Comparison of ENCODE assay signal across 16 cellular contexts in the genomic region with DNA sequence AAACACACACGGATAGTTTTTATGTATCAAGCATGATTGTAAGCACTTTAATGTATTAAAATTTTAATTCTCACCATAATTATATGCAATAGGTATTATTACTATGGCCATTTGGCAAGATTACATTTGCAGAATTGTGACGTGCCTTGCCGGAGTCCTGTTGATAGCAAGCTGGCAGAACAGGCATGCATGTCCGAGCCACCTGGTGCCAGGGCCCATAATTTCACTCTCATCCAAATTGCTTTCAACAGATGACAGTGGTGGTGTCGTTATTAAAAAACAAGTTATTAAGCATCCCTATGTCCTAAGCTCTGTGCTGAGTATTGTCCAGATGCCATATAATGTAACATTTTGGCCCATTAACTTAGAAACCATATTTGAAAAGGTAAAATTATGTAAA.
"Had no signal": no experiment of that assay in that cellular context is flagged by ENCODE, and none has a peak within 500 bp of the region (broad histone marks: within the 10 kb centered on the region; RNA-seq: fewer than 3 reads in every experiment).

No MANE protein-coding gene starts in this region.

- DNase-seq: cerebellar nuclear complex; effector CD4-positive, alpha-beta T cell; endodermal cell; immature natural killer cell; mucosa of descending colon; naive thymus-derived CD8-positive, alpha-beta T cell; posterior cingulate gyrus; right lobe of liver; stimulated activated CD4-positive, alpha-beta T cell treated with anti-CD3 and anti-CD28 coated beads, Interleukin-4, amount 100 ng/mL, for 1 hour; stimulated activated CD8-positive, alpha-beta memory T cell treated with anti-CD3 and anti-CD28 coated beads, Interleukin-4, amount 100 ng/mL, for 48 hours; stimulated activated naive CD8-positive, alpha-beta T cell treated with anti-CD3 and anti-CD28 coated beads, Interleukin-15, Interleukin-2, amounts not matched to agents 100 U/mL and 50 U/mL, for 24 hours; thyroid gland had no signal

- ATAC-seq: mucosa of descending colon; naive thymus-derived CD8-positive, alpha-beta T cell; right lobe of liver; stimulated activated effector memory CD8-positive, alpha-beta T cell treated with anti-CD3 and anti-CD28 coated beads, Interleukin-12 subunit alpha, Interleukin-12 subunit beta, amount 100 ng/mL, for 72 hours; stimulated activated naive CD8-positive, alpha-beta T cell treated with anti-CD3 and anti-CD28 coated beads, Interleukin-15, Interleukin-2, amounts not matched to agents 100 U/mL and 50 U/mL, for 24 hours had no signal

- H3K36me3 ChIP-seq: neutrophil, right lobe of liver, suprapubic skin, thyroid gland had no signal

- H3K27me3 ChIP-seq: neutrophil, right lobe of liver, suprapubic skin, thyroid gland had no signal

- H3K4me1 ChIP-seq: right lobe of liver, suprapubic skin, thyroid gland had no signal

- H3K27ac ChIP-seq: coronary artery, neutrophil, right lobe of liver, suprapubic skin, thyroid gland had no signal

- H3K9me3 ChIP-seq: neutrophil, right lobe of liver, thyroid gland had no signal

- H3K4me3 ChIP-seq: coronary artery, mucosa of descending colon, right lobe of liver, suprapubic skin, thyroid gland had no signal
